In the genomic region with DNA sequence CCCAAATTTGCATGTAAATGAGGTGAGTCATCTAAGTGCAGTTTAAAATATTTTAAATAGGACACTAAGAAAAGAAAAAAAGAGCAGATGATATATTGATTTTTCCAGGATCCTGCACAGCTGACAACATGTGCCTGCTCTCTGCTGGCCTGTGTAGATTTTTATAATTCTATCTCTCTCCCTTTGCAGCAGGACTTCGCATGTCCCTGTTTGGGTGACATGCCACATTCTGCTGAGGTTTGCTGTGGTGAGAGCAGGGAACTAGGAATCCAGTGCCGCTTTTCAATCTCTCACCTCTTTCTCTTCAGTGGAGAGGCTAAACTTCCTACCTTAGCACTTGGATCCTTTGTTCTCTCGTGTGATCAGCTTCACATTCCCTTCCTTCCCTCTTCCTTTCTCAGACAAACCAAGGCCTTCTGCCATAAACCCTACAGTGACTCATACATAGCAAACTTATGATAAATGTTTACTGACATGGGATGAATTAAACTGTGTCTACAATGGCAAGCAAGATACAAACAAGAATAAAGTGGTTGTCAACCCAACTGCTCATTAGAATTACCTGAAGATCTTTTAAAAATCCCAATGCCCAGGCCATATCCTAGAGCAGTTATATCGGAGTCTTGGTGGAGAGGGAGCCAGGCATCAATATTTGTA, we compare ENCODE assay signal across 13 cellular contexts.
DNase-seq lines count a peak whose midpoint lies in the region; TF ChIP-seq lines count a peak whose summit lies in the region.
"Had no signal": no experiment of that assay in that cellular context is flagged by ENCODE, and none has a peak within 500 bp of the region (broad histone marks: within the 10 kb centered on the region; RNA-seq: fewer than 3 reads in every experiment).

No MANE protein-coding gene starts in this region.

- peaks cover 11 to 20% (median 11%) of the 10 kb centered on the region in 3 donors for H3K36me3 Mint-ChIP-seq in CD8-positive, alpha-beta memory T cell

- POLR2A ChIA-PET in CD8-positive, alpha-beta memory T cell (lab: Charles Lee): no interaction called here

- no peaks in the 10 kb centered on the region for H3K9me3 Mint-ChIP-seq in CD8-positive, alpha-beta memory T cell
- H3K9me3 Mint-ChIP-seq: activated naive CD8-positive, alpha-beta T cell treated with anti-CD3 and anti-CD28 coated beads for 36 hours had no signal

- H3K4me3 ChIP-seq in left ventricle myocardium inferior: no peak overlapping the region
- no peak overlapping the region for H3K4me3 ChIP-seq in CD8-positive, alpha-beta memory T cell (ENCODE audit: low read length)
- H3K4me3 ChIP-seq: uterus had no signal

- no peaks in the 10 kb centered on the region for H3K36me3 ChIP-seq in left ventricle myocardium inferior
- no peaks in the 10 kb centered on the region for H3K36me3 ChIP-seq in CD8-positive, alpha-beta memory T cell (ENCODE audit: insufficient read depth, low read length)
- H3K36me3 ChIP-seq: uterus had no signal

- no peaks in the 10 kb centered on the region for H3K9me3 ChIP-seq in left ventricle myocardium inferior (replicated peaks)
- H3K9me3 ChIP-seq in CD8-positive, alpha-beta memory T cell (ENCODE audit: low read length): no peaks in the 10 kb centered on the region
- H3K9me3 ChIP-seq: uterus had no signal

- DNase-seq in GM03348 (ENCODE audit: low spot score) (peak; percentile 77), RKO (ENCODE audit: low spot score) (peak; percentile 44), fibroblast of gingiva (ENCODE audit: low read depth) (peak; percentile 64), pulmonary artery endothelial cell (ENCODE audit: low read depth, low spot score) (peak; percentile 43), left ventricle myocardium inferior (no peak), mesenteric fat pad (ENCODE audit: low spot score) (no peak), GM20000 (ENCODE audit: low spot score) (no peak)
- DNase-seq in CD8-positive, alpha-beta memory T cell: no peak
- DNase-seq: activated CD4-positive, CD25-positive, alpha-beta regulatory T cell treated with anti-CD3 and anti-CD28 coated beads, Interleukin-2, amount 50 U/mL, for 72 hours; activated naive CD8-positive, alpha-beta T cell treated with anti-CD3 and anti-CD28 coated beads for 36 hours; GF-D8; naive thymus-derived CD4-positive, alpha-beta T cell; uterus had no signal

- no peaks in the 10 kb centered on the region for H3K27me3 Mint-ChIP-seq in CD8-positive, alpha-beta memory T cell
- H3K27me3 Mint-ChIP-seq: activated naive CD8-positive, alpha-beta T cell treated with anti-CD3 and anti-CD28 coated beads for 36 hours; naive thymus-derived CD4-positive, alpha-beta T cell had no signal

- TF ChIP-seq CTCF in left ventricle myocardium inferior (IDR thresholded peaks at IDR 0.05; ENCODE audit: borderline replicate concordance): no peak
- TF ChIP-seq CTCF in GM20000 (IDR thresholded peaks at IDR 0.05; ENCODE audit: extremely low read depth, missing control alignments): no peak

- H3K27ac ChIP-seq in left ventricle myocardium inferior (replicated peaks): no peak overlapping the region
- H3K27ac ChIP-seq in CD8-positive, alpha-beta memory T cell (ENCODE audit: low read depth, low read length): no peak overlapping the region
- H3K27ac ChIP-seq: uterus had no signal

- intact Hi-C loops in left ventricle myocardium inferior (cut with micrococcal nuclease): no loop called here

- no peak overlapping the region for H3K4me3 Mint-ChIP-seq in CD8-positive, alpha-beta memory T cell
- H3K4me3 Mint-ChIP-seq: activated naive CD8-positive, alpha-beta T cell treated with anti-CD3 and anti-CD28 coated beads for 36 hours; naive thymus-derived CD4-positive, alpha-beta T cell had no signal

- H3K27ac Mint-ChIP-seq in CD8-positive, alpha-beta memory T cell: peak overlapping the region in 1 of 8 donors; percentile 87
- H3K27ac Mint-ChIP-seq: activated naive CD8-positive, alpha-beta T cell treated with anti-CD3 and anti-CD28 coated beads for 36 hours had no signal

- H3K4me1 Mint-ChIP-seq in CD8-positive, alpha-beta memory T cell: no peaks in the 10 kb centered on the region
- H3K4me1 Mint-ChIP-seq: activated naive CD8-positive, alpha-beta T cell treated with anti-CD3 and anti-CD28 coated beads for 36 hours had no signal

- no peaks in the 10 kb centered on the region for H3K4me1 ChIP-seq in left ventricle myocardium inferior
- H3K4me1 ChIP-seq in CD8-positive, alpha-beta memory T cell (ENCODE audit: insufficient read depth, low read length): no peaks in the 10 kb centered on the region
- H3K4me1 ChIP-seq: uterus had no signal

- no peaks in the 10 kb centered on the region for H3K27me3 ChIP-seq in left ventricle myocardium inferior (ENCODE audit: low read depth)
- H3K27me3 ChIP-seq in CD8-positive, alpha-beta memory T cell (ENCODE audit: insufficient read depth, low read length, poor library complexity, severe bottlenecking): no peaks in the 10 kb centered on the region
- H3K27me3 ChIP-seq: uterus had no signal

- CTCF ChIA-PET in CD8-positive, alpha-beta memory T cell (lab: Charles Lee): no interaction called here

Comparison
In these comparisons a context has a peak if more than half of its experiments do, and no peak if none do; other contexts are left out.
1. DNase-seq: peak in GM03348 (single experiment), RKO (single experiment), fibroblast of gingiva (single experiment) and pulmonary artery endothelial cell (single experiment); none in left ventricle myocardium inferior (single experiment), mesenteric fat pad (single experiment), GM20000 (single experiment) and CD8-positive, alpha-beta memory T cell (0 of 5).